10 cellular contexts compared by ENCODE assay signal in genomic region chr1:77539510-77540142, GRCh38.
A peak's percentile ranks its signal among the peaks of the same experiment; 100 is the strongest.
DNase-seq lines count a peak whose midpoint lies in the region; ATAC-seq, FAIRE-seq and TF ChIP-seq lines count a peak whose summit lies in the region.
"Had no signal": no experiment of that assay in that cellular context is flagged by ENCODE, and none has a peak within 500 bp of the region (broad histone marks: within the 10 kb centered on the region; RNA-seq: fewer than 3 reads in every experiment).

No MANE protein-coding gene starts in this region.

- H3K36me3 Mint-ChIP-seq in activated T-helper 17 cell treated with anti-CD3 and anti-CD28 coated beads, Interleukin-2, amount 50 U/mL, for 72 hours (ENCODE audit: low read depth): no peaks in the 10 kb centered on the region

- peak; percentile 58 for FAIRE-seq in islet of Langerhans (lab: Jason Lieb, UNC)
- no peak for FAIRE-seq in frontal cortex (lab: Jason Lieb, UNC)
- FAIRE-seq: G401.6 had no signal

- H3K4me1 Mint-ChIP-seq in stimulated activated naive CD8-positive, alpha-beta T cell treated with anti-CD3 and anti-CD28 coated beads, Interleukin-15, amount 100 ng/mL, for 72 hours: peaks cover 5% of the 10 kb centered on the region
- no peaks in the 10 kb centered on the region for H3K4me1 Mint-ChIP-seq in activated T-helper 17 cell treated with anti-CD3 and anti-CD28 coated beads, Interleukin-2, amount 50 U/mL, for 72 hours

- DNase-seq in stimulated activated naive CD8-positive, alpha-beta T cell treated with anti-CD3 and anti-CD28 coated beads, Interleukin-15, Interleukin-2, amounts not matched to agents 100 U/mL and 50 U/mL, for 24 hours: no peak
- DNase-seq in stimulated activated naive CD8-positive, alpha-beta T cell treated with anti-CD3 and anti-CD28 coated beads, Interleukin-15, amount 100 ng/mL, for 72 hours: no peak
- DNase-seq in activated naive CD4-positive, alpha-beta T cell treated with anti-CD3 and anti-CD28 coated beads, Interleukin-2, amount 50 U/mL, for 16 hours: no peak
- DNase-seq in frontal cortex (ENCODE audit: low spot score in 2 of 2) (no peak), omental fat pad (ENCODE audit: low spot score) (no peak)

- peak overlapping the region in 1 of 2 donors; percentile 20 for H3K27ac Mint-ChIP-seq in stimulated activated naive CD8-positive, alpha-beta T cell treated with anti-CD3 and anti-CD28 coated beads, Interleukin-15, amount 100 ng/mL, for 72 hours
- no peak overlapping the region for H3K27ac Mint-ChIP-seq in activated T-helper 17 cell treated with anti-CD3 and anti-CD28 coated beads, Interleukin-2, amount 50 U/mL, for 72 hours
- H3K27ac Mint-ChIP-seq: dendritic cell treated with granulocyte-macrophage colony-stimulating factor and Interleukin-4, amounts not matched to agents 40 ng/mL and 50 ng/mL, for 4 days had no signal

- no peak overlapping the region for H3K4me3 Mint-ChIP-seq in stimulated activated naive CD8-positive, alpha-beta T cell treated with anti-CD3 and anti-CD28 coated beads, Interleukin-15, amount 100 ng/mL, for 72 hours
- no peak overlapping the region for H3K4me3 Mint-ChIP-seq in activated T-helper 17 cell treated with anti-CD3 and anti-CD28 coated beads, Interleukin-2, amount 50 U/mL, for 72 hours
- H3K4me3 Mint-ChIP-seq: dendritic cell treated with granulocyte-macrophage colony-stimulating factor and Interleukin-4, amounts not matched to agents 40 ng/mL and 50 ng/mL, for 4 days had no signal

- H3K27me3 Mint-ChIP-seq in stimulated activated naive CD8-positive, alpha-beta T cell treated with anti-CD3 and anti-CD28 coated beads, Interleukin-15, amount 100 ng/mL, for 72 hours: no peaks in the 10 kb centered on the region
- no peaks in the 10 kb centered on the region for H3K27me3 Mint-ChIP-seq in activated T-helper 17 cell treated with anti-CD3 and anti-CD28 coated beads, Interleukin-2, amount 50 U/mL, for 72 hours
- H3K27me3 Mint-ChIP-seq: dendritic cell treated with granulocyte-macrophage colony-stimulating factor and Interleukin-4, amounts not matched to agents 40 ng/mL and 50 ng/mL, for 4 days had no signal

- no peaks in the 10 kb centered on the region for H3K9me3 Mint-ChIP-seq in stimulated activated naive CD8-positive, alpha-beta T cell treated with anti-CD3 and anti-CD28 coated beads, Interleukin-15, amount 100 ng/mL, for 72 hours
- H3K9me3 Mint-ChIP-seq in activated T-helper 17 cell treated with anti-CD3 and anti-CD28 coated beads, Interleukin-2, amount 50 U/mL, for 72 hours: no peaks in the 10 kb centered on the region
- H3K9me3 Mint-ChIP-seq: dendritic cell treated with granulocyte-macrophage colony-stimulating factor and Interleukin-4, amounts not matched to agents 40 ng/mL and 50 ng/mL, for 4 days had no signal

- H3K27ac ChIP-seq in VCaP: peak overlapping the region; percentile 96

- ATAC-seq in stimulated activated naive CD8-positive, alpha-beta T cell treated with anti-CD3 and anti-CD28 coated beads, Interleukin-15, Interleukin-2, amounts not matched to agents 100 U/mL and 50 U/mL, for 24 hours: peak; percentile 15
- ATAC-seq in stimulated activated naive CD8-positive, alpha-beta T cell treated with anti-CD3 and anti-CD28 coated beads, Interleukin-15, amount 100 ng/mL, for 72 hours: no peak
- ATAC-seq in activated T-helper 17 cell treated with anti-CD3 and anti-CD28 coated beads, Interleukin-2, amount 50 U/mL, for 72 hours (replicated peaks): no peak
- no peak for ATAC-seq in omental fat pad (ENCODE audit: low FRiP score)

- TF ChIP-seq CTCF in VCaP (conservative IDR thresholded peaks at IDR 0.05) (no peak), omental fat pad (IDR thresholded peaks at IDR 0.05) (no peak)
